In genomic region chr14:90280096-90280495, GRCh38 we compare ENCODE assay signal across 20 cellular contexts. TPM values are rescaled to one million over a fixed set of nuclear protein-coding genes. Genes with fewer than 3 reads are reported as not detected.
DNase-seq lines count a peak whose midpoint lies in the region; ATAC-seq, FAIRE-seq and TF ChIP-seq lines count a peak whose summit lies in the region.
"Had no signal": no experiment of that assay in that cellular context is flagged by ENCODE, and none has a peak within 500 bp of the region (broad histone marks: within the 10 kb centered on the region; RNA-seq: fewer than 3 reads in every experiment).

No MANE protein-coding gene starts in this region.

- TF ChIP-seq CTCF in HFFc6 (IDR thresholded peaks at IDR 0.05) (no peak), astrocyte (IDR thresholded peaks at IDR 0.05; ENCODE audit: insufficient read depth, low read depth, low read length) (no peak), natural killer cell (IDR thresholded peaks at IDR 0.05) (no peak)

- CTCF ChIA-PET in activated CD8-positive, alpha-beta memory T cell treated with anti-CD3 and anti-CD28 coated beads, Interleukin-2, amount 10 ng/mL, durations not matched to agents 7 days and 5 days (lab: Charles Lee) = no interaction called here

- peaks cover 36% of the 10 kb centered on the region for H3K4me1 ChIP-seq in astrocyte (ENCODE audit: insufficient read depth, low read length)
- H3K4me1 ChIP-seq: Caco-2, HAP-1 had no signal

- no peaks in the 10 kb centered on the region for H3K9me3 Mint-ChIP-seq in activated CD8-positive, alpha-beta memory T cell treated with anti-CD3 and anti-CD28 coated beads, Interleukin-2, amount 10 ng/mL, durations not matched to agents 7 days and 5 days (ENCODE audit: low read depth)
- H3K9me3 Mint-ChIP-seq in HFFc6 (no peaks in the 10 kb centered on the region), astrocyte (ENCODE audit: unreplicated experiment) (no peaks in the 10 kb centered on the region), natural killer cell (no peaks in the 10 kb centered on the region)
- H3K9me3 Mint-ChIP-seq in stimulated activated effector memory CD8-positive, alpha-beta T cell treated with anti-CD3 and anti-CD28 coated beads, Interleukin-12 subunit alpha, Interleukin-12 subunit beta, amount 100 ng/mL, for 72 hours = no peaks in the 10 kb centered on the region
- H3K9me3 Mint-ChIP-seq: CD4-positive, alpha-beta T cell had no signal

- FAIRE-seq in astrocyte (lab: Jason Lieb, UNC) = no peak
- FAIRE-seq: A549, D721Med, G401.6, GM12891, GM19239 had no signal

- no peaks in the 10 kb centered on the region for H3K27me3 Mint-ChIP-seq in activated CD8-positive, alpha-beta memory T cell treated with anti-CD3 and anti-CD28 coated beads, Interleukin-2, amount 10 ng/mL, durations not matched to agents 7 days and 5 days
- peaks cover 2% of the 10 kb centered on the region for H3K27me3 Mint-ChIP-seq in HFFc6 (ENCODE audit: insufficient read depth)
- H3K27me3 Mint-ChIP-seq in astrocyte (ENCODE audit: low read depth, unreplicated experiment) = no peaks in the 10 kb centered on the region
- no peaks in the 10 kb centered on the region for H3K27me3 Mint-ChIP-seq in natural killer cell (ENCODE audit: low read depth in 2 of 2)
- H3K27me3 Mint-ChIP-seq: CD4-positive, alpha-beta T cell had no signal

- H3K4me1 Mint-ChIP-seq in activated CD8-positive, alpha-beta memory T cell treated with anti-CD3 and anti-CD28 coated beads, Interleukin-2, amount 10 ng/mL, durations not matched to agents 7 days and 5 days = peaks cover 11% of the 10 kb centered on the region
- peaks cover 49% of the 10 kb centered on the region for H3K4me1 Mint-ChIP-seq in HFFc6 (ENCODE audit: low read depth)
- peaks cover 31% of the 10 kb centered on the region for H3K4me1 Mint-ChIP-seq in astrocyte (ENCODE audit: low read depth, unreplicated experiment)
- H3K4me1 Mint-ChIP-seq in stimulated activated effector memory CD8-positive, alpha-beta T cell treated with anti-CD3 and anti-CD28 coated beads, Interleukin-12 subunit alpha, Interleukin-12 subunit beta, amount 100 ng/mL, for 72 hours = peaks cover 19% of the 10 kb centered on the region
- H3K4me1 Mint-ChIP-seq in natural killer cell = no peaks in the 10 kb centered on the region

- DNase-seq in activated CD8-positive, alpha-beta memory T cell treated with anti-CD3 and anti-CD28 coated beads for 24 hours = peak; percentile 32
- no peak for DNase-seq in activated CD8-positive, alpha-beta memory T cell treated with anti-CD3 and anti-CD28 coated beads, Interleukin-2, amount 10 ng/mL, durations not matched to agents 7 days and 5 days
- DNase-seq in HFFc6 (no peak), astrocyte (ENCODE audit: low read depth) (no peak), SIG-M5 (lab: John Stamatoyannopoulos, UW) (no peak), natural killer cell (no peak)
- DNase-seq in stimulated activated effector memory CD8-positive, alpha-beta T cell treated with anti-CD3 and anti-CD28 coated beads, Interleukin-12 subunit alpha, Interleukin-12 subunit beta, amount 100 ng/mL, for 72 hours (ENCODE audit: low spot score in 2 of 2) = no peak
- DNase-seq: AML-193; Caco-2; CD4-positive, alpha-beta T cell; GM23248 had no signal

- H3K9ac ChIP-seq in astrocyte (ENCODE audit: low read length) = no peak overlapping the region

- no peaks in the 10 kb centered on the region for H3K79me2 ChIP-seq in astrocyte (ENCODE audit: insufficient read depth, low read length)

- H3K4me3 ChIP-seq in astrocyte (ENCODE audit: insufficient read depth, low read depth, low read length) = no peak overlapping the region
- H3K4me3 ChIP-seq: A549, GM23248, HAP-1 had no signal

- peak overlapping the region; percentile 80 for H3K27ac ChIP-seq in astrocyte (ENCODE audit: low read depth, low read length)
- H3K27ac ChIP-seq: 22Rv1, A549, C4-2B, HL-60 had no signal

- no peak overlapping the region for H3K27ac Mint-ChIP-seq in activated CD8-positive, alpha-beta memory T cell treated with anti-CD3 and anti-CD28 coated beads, Interleukin-2, amount 10 ng/mL, durations not matched to agents 7 days and 5 days
- peak overlapping the region; percentile 92 for H3K27ac Mint-ChIP-seq in HFFc6
- H3K27ac Mint-ChIP-seq in astrocyte (ENCODE audit: unreplicated experiment) = peak overlapping the region; percentile 70
- peak overlapping the region; percentile 60 for H3K27ac Mint-ChIP-seq in stimulated activated effector memory CD8-positive, alpha-beta T cell treated with anti-CD3 and anti-CD28 coated beads, Interleukin-12 subunit alpha, Interleukin-12 subunit beta, amount 100 ng/mL, for 72 hours
- H3K27ac Mint-ChIP-seq in natural killer cell = no peak overlapping the region
- H3K27ac Mint-ChIP-seq: CD4-positive, alpha-beta T cell had no signal

- ATAC-seq in activated CD8-positive, alpha-beta memory T cell treated with anti-CD3 and anti-CD28 coated beads, Interleukin-2, amount 10 ng/mL, durations not matched to agents 7 days and 5 days = no peak
- no peak for ATAC-seq in stimulated activated effector memory CD8-positive, alpha-beta T cell treated with anti-CD3 and anti-CD28 coated beads, Interleukin-12 subunit alpha, Interleukin-12 subunit beta, amount 100 ng/mL, for 72 hours
- no peak for ATAC-seq in natural killer cell
- ATAC-seq: A549 had no signal

- no peaks in the 10 kb centered on the region for H3K36me3 ChIP-seq in astrocyte (ENCODE audit: insufficient read depth, low read length)
- H3K36me3 ChIP-seq: HAP-1 had no signal

- H3K27me3 ChIP-seq in astrocyte (ENCODE audit: insufficient read depth, low read length) = no peaks in the 10 kb centered on the region

- peaks cover 2% of the 10 kb centered on the region for H3K36me3 Mint-ChIP-seq in activated CD8-positive, alpha-beta memory T cell treated with anti-CD3 and anti-CD28 coated beads, Interleukin-2, amount 10 ng/mL, durations not matched to agents 7 days and 5 days
- H3K36me3 Mint-ChIP-seq in HFFc6 (ENCODE audit: low read depth) (peaks cover 4% of the 10 kb centered on the region; the same call in 1 of the 2 replicates), astrocyte (ENCODE audit: low read depth, unreplicated experiment) (peaks cover 3% of the 10 kb centered on the region), natural killer cell (no peaks in the 10 kb centered on the region)
- H3K36me3 Mint-ChIP-seq in stimulated activated effector memory CD8-positive, alpha-beta T cell treated with anti-CD3 and anti-CD28 coated beads, Interleukin-12 subunit alpha, Interleukin-12 subunit beta, amount 100 ng/mL, for 72 hours = peaks cover 79% of the 10 kb centered on the region

- intact Hi-C loops in natural killer cell (cut with micrococcal nuclease) = no loop called here

- no peak overlapping the region for H2AFZ ChIP-seq in astrocyte (ENCODE audit: low read depth, low read length)
- H2AFZ ChIP-seq: GM23248 had no signal

- no peaks in the 10 kb centered on the region for H4K20me1 ChIP-seq in astrocyte (ENCODE audit: insufficient read depth, low read length)

- no peak overlapping the region for H3K4me2 ChIP-seq in astrocyte (ENCODE audit: low read length)
- H3K4me2 ChIP-seq: A549 had no signal

- H3K9me3 ChIP-seq in astrocyte (ENCODE audit: insufficient read depth, low read depth, low read length) = no peaks in the 10 kb centered on the region
- H3K9me3 ChIP-seq: A549, Caco-2, HAP-1 had no signal

- no peak overlapping the region for H3K4me3 Mint-ChIP-seq in activated CD8-positive, alpha-beta memory T cell treated with anti-CD3 and anti-CD28 coated beads, Interleukin-2, amount 10 ng/mL, durations not matched to agents 7 days and 5 days
- H3K4me3 Mint-ChIP-seq in HFFc6 (no peak overlapping the region), astrocyte (ENCODE audit: unreplicated experiment) (no peak overlapping the region), natural killer cell (no peak overlapping the region)
- H3K4me3 Mint-ChIP-seq in stimulated activated effector memory CD8-positive, alpha-beta T cell treated with anti-CD3 and anti-CD28 coated beads, Interleukin-12 subunit alpha, Interleukin-12 subunit beta, amount 100 ng/mL, for 72 hours = no peak overlapping the region
- H3K4me3 Mint-ChIP-seq: CD4-positive, alpha-beta T cell had no signal

RNA-seq across cellular contexts. Expression of gene PSMC1, which starts 23.7 kb away (rescaled TPM):
- total RNA-seq in activated CD8-positive, alpha-beta memory T cell treated with anti-CD3 and anti-CD28 coated beads, Interleukin-2, amount 10 ng/mL, durations not matched to agents 7 days and 5 days = 100 to 1,000 TPM in 1 of 2 experiments, 10 to 100 TPM in 1; 93.1 to 120 TPM
- total RNA-seq in HFFc6 (2021; fragmentation: NEBNext Ultra II Directional; extraction: Animal tissue kit (Norgen Biotek cat#: 25700)) = 100 to 1,000 TPM; 135 to 154 (median 150) TPM
- 93.7 and 112 TPM in 2 replicates for total RNA-seq in astrocyte
- 10 to 100 TPM; 84.1 to 97.1 (median 93.1) TPM for total RNA-seq in natural killer cell

RNA-seq across cellular contexts. Expression of gene NRDE2, which starts 51.6 kb away (rescaled TPM):
- 10 to 100 TPM; 30.3 TPM for total RNA-seq in activated CD8-positive, alpha-beta memory T cell treated with anti-CD3 and anti-CD28 coated beads, Interleukin-2, amount 10 ng/mL, durations not matched to agents 7 days and 5 days
- total RNA-seq in HFFc6 (2021; fragmentation: NEBNext Ultra II Directional; extraction: Animal tissue kit (Norgen Biotek cat#: 25700)) = 10 to 100 TPM in 3 of 6 experiments, 1 to 10 TPM in 3; 7.9 to 12.1 (median 9.8) TPM
- total RNA-seq in astrocyte (16.9 and 19.7 TPM in 2 replicates), natural killer cell (10 to 100 TPM; 32.6 to 46.3 (median 40.7) TPM)

Comparison
In these comparisons a context has a peak if more than half of its experiments do, and no peak if none do; other contexts are left out.
1. H3K27ac Mint-ChIP-seq: peak in HFFc6 (single experiment), astrocyte (single experiment) and stimulated activated effector memory CD8-positive, alpha-beta T cell treated with anti-CD3 and anti-CD28 coated beads, Interleukin-12 subunit alpha, Interleukin-12 subunit beta, amount 100 ng/mL, for 72 hours (single experiment); none in activated CD8-positive, alpha-beta memory T cell treated with anti-CD3 and anti-CD28 coated beads, Interleukin-2, amount 10 ng/mL, durations not matched to agents 7 days and 5 days (single experiment) and natural killer cell (0 of 2).